ENCODE assay signal across 1 cellular context in the genomic region with DNA sequence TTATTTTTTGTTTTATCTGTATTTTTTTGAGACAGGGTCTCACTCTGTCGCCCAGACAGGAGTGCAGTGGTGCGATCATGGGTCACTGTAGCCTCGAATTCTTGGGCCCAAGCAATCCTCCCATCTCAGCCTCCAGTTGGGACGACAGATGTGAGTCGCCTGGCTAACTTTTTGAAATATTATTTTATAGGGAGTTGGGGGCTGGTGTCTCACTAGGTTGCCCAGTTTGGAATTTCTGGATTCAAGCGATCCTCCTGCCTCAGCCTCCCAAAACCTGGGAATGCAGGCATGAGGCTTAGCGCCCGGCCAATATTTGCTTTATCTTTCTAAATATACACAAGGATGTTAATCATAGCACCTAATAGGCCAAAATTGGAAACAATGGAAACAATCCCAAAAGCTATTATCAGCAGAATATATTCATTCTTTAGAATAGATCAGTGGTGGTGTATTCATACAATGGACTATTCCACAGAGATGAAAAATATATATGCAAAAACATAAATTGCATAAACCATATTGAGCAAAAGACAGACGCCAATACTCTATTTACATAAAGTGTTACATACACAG.
TF ChIP-seq lines count a peak whose summit lies in the region.

No MANE protein-coding gene starts in this region.

TF ChIP-seq in K562, 482 proteins besides CTCF, POLR2A, EP300 and RAD21 (continued from another document):
- no peak; the same call in 1 of the 2 replicates for TF ChIP-seq ZBTB33 (CRISPR knock-in tag; IDR thresholded peaks at IDR 0.05)
- no peak for TF ChIP-seq TCF7 (IDR thresholded peaks at IDR 0.05; ENCODE audit: borderline replicate concordance)
- no peak for TF ChIP-seq PML (IDR thresholded peaks at IDR 0.05; ENCODE audit: low read length)
- TF ChIP-seq PHB (CRISPR knock-in tag; IDR thresholded peaks at IDR 0.05): no peak
- no peak for TF ChIP-seq ZFP30 (CRISPR knock-in tag; IDR thresholded peaks at IDR 0.05; ENCODE audit: borderline replicate concordance)
- 0 out of 2 replicates have a peak, but pooled peaks have one; percentile 57 for TF ChIP-seq ZZZ3 (IDR thresholded peaks at IDR 0.05)
- no peak for TF ChIP-seq NFYB (IDR thresholded peaks at IDR 0.05; ENCODE audit: extremely low read depth, insufficient read length)
- TF ChIP-seq ZNF253 (CRISPR knock-in tag; conservative IDR thresholded peaks at IDR 0.05): no peak
- no peak for TF ChIP-seq CREBBP (IDR thresholded peaks at IDR 0.05; ENCODE audit: low read depth, low read length)
- TF ChIP-seq ZNF121 (CRISPR knock-in tag; conservative IDR thresholded peaks at IDR 0.05): peak; percentile 55
- TF ChIP-seq SNRNP70 (optimal IDR thresholded peaks at IDR 0.05; ENCODE audit: low read depth, low read length): no peak
- TF ChIP-seq, protein P1, sequence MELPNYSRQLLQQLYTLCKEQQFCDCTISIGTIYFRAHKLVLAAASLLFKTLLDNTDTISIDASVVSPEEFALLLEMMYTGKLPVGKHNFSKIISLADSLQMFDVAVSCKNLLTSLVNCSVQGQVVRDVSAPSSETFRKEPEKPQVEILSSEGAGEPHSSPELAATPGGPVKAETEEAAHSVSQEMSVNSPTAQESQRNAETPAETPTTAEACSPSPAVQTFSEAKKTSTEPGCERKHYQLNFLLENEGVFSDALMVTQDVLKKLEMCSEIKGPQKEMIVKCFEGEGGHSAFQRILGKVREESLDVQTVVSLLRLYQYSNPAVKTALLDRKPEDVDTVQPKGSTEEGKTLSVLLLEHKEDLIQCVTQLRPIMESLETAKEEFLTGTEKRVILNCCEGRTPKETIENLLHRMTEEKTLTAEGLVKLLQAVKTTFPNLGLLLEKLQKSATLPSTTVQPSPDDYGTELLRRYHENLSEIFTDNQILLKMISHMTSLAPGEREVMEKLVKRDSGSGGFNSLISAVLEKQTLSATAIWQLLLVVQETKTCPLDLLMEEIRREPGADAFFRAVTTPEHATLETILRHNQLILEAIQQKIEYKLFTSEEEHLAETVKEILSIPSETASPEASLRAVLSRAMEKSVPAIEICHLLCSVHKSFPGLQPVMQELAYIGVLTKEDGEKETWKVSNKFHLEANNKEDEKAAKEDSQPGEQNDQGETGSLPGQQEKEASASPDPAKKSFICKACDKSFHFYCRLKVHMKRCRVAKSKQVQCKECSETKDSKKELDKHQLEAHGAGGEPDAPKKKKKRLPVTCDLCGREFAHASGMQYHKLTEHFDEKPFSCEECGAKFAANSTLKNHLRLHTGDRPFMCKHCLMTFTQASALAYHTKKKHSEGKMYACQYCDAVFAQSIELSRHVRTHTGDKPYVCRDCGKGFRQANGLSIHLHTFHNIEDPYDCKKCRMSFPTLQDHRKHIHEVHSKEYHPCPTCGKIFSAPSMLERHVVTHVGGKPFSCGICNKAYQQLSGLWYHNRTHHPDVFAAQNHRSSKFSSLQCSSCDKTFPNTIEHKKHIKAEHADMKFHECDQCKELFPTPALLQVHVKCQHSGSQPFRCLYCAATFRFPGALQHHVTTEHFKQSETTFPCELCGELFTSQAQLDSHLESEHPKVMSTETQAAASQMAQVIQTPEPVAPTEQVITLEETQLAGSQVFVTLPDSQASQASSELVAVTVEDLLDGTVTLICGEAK (IDR thresholded peaks at IDR 0.05): no peak; the same call in 1 of the 2 replicates
- TF ChIP-seq, protein P1 (CRISPR knock-in tag; IDR thresholded peaks at IDR 0.05): no peak
- TF ChIP-seq NCOA6 (IDR thresholded peaks at IDR 0.05): no peak
- TF ChIP-seq ILK (tag; IDR thresholded peaks at IDR 0.05; ENCODE audit: borderline replicate concordance, low read depth): no peak
- TF ChIP-seq CSDE1 (IDR thresholded peaks at IDR 0.05): peak in 1 of 2 experiments; percentile 50; a peak in 1 of 4 replicates
- TF ChIP-seq, protein P2, sequence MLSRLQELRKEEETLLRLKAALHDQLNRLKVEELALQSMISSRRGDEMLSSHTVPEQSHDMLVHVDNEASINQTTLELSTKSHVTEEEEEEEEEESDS (CRISPR knock-in tag; IDR thresholded peaks at IDR 0.05): no peak
- no peak for TF ChIP-seq RBM17 (IDR thresholded peaks at IDR 0.05; ENCODE audit: borderline replicate concordance, low read depth, low read length)
- no peak for TF ChIP-seq ZNF583 (CRISPR knock-in tag; IDR thresholded peaks at IDR 0.05)
- TF ChIP-seq GATA2 (CRISPR knock-in tag; IDR thresholded peaks at IDR 0.05): no peak
- TF ChIP-seq MCM2 (IDR thresholded peaks at IDR 0.05; ENCODE audit: low read depth): no peak
- TF ChIP-seq FOXJ3 (CRISPR knock-in tag; IDR thresholded peaks at IDR 0.05): no peak
- TF ChIP-seq XRCC3 (IDR thresholded peaks at IDR 0.05): no peak
- no peak for TF ChIP-seq ZNF408 (CRISPR knock-in tag; IDR thresholded peaks at IDR 0.05; ENCODE audit: low read depth)
- TF ChIP-seq HNRNPUL1 (IDR thresholded peaks at IDR 0.05; ENCODE audit: low read length): no peak
- no peak for TF ChIP-seq PRPF4 (IDR thresholded peaks at IDR 0.05; ENCODE audit: insufficient read depth, low read depth, low read length, poor library complexity, severe bottlenecking)
- TF ChIP-seq CEBPB (tag; IDR thresholded peaks at IDR 0.05): 0 out of 2 replicates have a peak, but pooled peaks have one; percentile 14
- no peak for TF ChIP-seq FOSL1 (tag; conservative IDR thresholded peaks at IDR 0.05)
- TF ChIP-seq, protein P3, sequence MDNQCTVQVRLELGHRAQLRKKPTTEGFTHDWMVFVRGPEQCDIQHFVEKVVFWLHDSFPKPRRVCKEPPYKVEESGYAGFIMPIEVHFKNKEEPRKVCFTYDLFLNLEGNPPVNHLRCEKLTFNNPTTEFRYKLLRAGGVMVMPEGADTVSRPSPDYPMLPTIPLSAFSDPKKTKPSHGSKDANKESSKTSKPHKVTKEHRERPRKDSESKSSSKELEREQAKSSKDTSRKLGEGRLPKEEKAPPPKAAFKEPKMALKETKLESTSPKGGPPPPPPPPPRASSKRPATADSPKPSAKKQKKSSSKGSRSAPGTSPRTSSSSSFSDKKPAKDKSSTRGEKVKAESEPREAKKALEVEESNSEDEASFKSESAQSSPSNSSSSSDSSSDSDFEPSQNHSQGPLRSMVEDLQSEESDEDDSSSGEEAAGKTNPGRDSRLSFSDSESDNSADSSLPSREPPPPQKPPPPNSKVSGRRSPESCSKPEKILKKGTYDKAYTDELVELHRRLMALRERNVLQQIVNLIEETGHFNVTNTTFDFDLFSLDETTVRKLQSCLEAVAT (IDR thresholded peaks at IDR 0.05): peak in 1 of 2 experiments; percentile 49; a peak in 1 of 4 replicates
- no peak for TF ChIP-seq RB1 (IDR thresholded peaks at IDR 0.05; ENCODE audit: low read depth)
- no peak for TF ChIP-seq JUND (IDR thresholded peaks at IDR 0.05; ENCODE audit: borderline replicate concordance, low read depth, low read length)
- no peak for TF ChIP-seq JUND (tag; IDR thresholded peaks at IDR 0.05; ENCODE audit: borderline replicate concordance, low read depth, low read length)
